In the genomic region with DNA sequence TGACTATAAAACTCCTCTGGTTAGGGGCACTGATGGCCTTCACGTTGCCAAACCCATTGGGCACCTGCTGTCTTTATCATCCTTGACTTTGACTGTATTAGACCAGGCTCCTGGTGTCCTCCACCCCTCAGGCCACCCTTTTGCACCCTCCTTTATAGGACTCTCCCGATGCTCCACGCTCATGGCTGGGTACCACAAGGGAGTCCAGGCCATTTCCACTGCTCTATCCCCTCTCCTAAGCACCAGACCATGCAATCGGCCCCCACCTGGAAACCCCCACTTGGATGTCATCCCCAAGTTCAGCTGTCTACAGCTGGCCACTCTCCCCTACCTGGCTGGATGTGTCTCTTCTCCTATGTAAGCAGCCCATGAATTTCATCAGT, we compare ENCODE assay signal across 25 cellular contexts.
A peak's percentile ranks its signal among the peaks of the same experiment; 100 is the strongest.
DNase-seq lines count a peak whose midpoint lies in the region; ATAC-seq and TF ChIP-seq lines count a peak whose summit lies in the region.
"Had no signal": no experiment of that assay in that cellular context is flagged by ENCODE, and none has a peak within 500 bp of the region (broad histone marks: within the 10 kb centered on the region; RNA-seq: fewer than 3 reads in every experiment).

No MANE protein-coding gene starts in this region.

- H3K4me3 Mint-ChIP-seq in stimulated activated naive CD8-positive, alpha-beta T cell treated with anti-CD3 and anti-CD28 coated beads, Interleukin-15, amount 100 ng/mL, for 72 hours = peak overlapping the region in 1 of 2 donors; percentile 21
- no peak overlapping the region for H3K4me3 Mint-ChIP-seq in activated CD4-positive, alpha-beta memory T cell treated with anti-CD3 and anti-CD28 coated beads for 36 hours

- peaks cover 53% of the 10 kb centered on the region for H3K27me3 Mint-ChIP-seq in stimulated activated naive CD8-positive, alpha-beta T cell treated with anti-CD3 and anti-CD28 coated beads, Interleukin-15, amount 100 ng/mL, for 72 hours
- peaks cover 19% of the 10 kb centered on the region for H3K27me3 Mint-ChIP-seq in activated CD4-positive, alpha-beta memory T cell treated with anti-CD3 and anti-CD28 coated beads for 36 hours

- intact Hi-C loops in activated CD4-positive, alpha-beta memory T cell treated with anti-CD3 and anti-CD28 coated beads for 36 hours (cut with micrococcal nuclease) = loop anchor here (1.0 to 5.0 kb wide), 5 partner anchors 11 to 279 kb away; no protein-coding TSS in a partner anchor
- intact Hi-C loops in dorsolateral prefrontal cortex (cut with DNase I) = no loop called here

- H3K27ac Mint-ChIP-seq in stimulated activated naive CD8-positive, alpha-beta T cell treated with anti-CD3 and anti-CD28 coated beads, Interleukin-15, amount 100 ng/mL, for 72 hours = peak overlapping the region; percentile 63 to 83
- peak overlapping the region; percentile 3 for H3K27ac Mint-ChIP-seq in activated CD4-positive, alpha-beta memory T cell treated with anti-CD3 and anti-CD28 coated beads for 36 hours
- H3K27ac Mint-ChIP-seq: activated T-helper 2 cell treated with anti-CD3 and anti-CD28 coated beads, Interferon-gamma antibody, Interleukin-2, Interleukin-4, amounts not matched to agents 10 μg/mL and 5 μg/mL and 100 μg/mL, durations not matched to agents 14 hours and 24 hours and 36 hours; progenitor cell of endocrine pancreas had no signal

- TF ChIP-seq CTCF in dorsolateral prefrontal cortex (IDR thresholded peaks at IDR 0.05 in 54 of 56, conservative IDR thresholded peaks at IDR 0.05 in 2 of 56; ENCODE audit: low read depth in 1 of 56, partially characterized antibody in 56 of 56) = no peak

- CTCF ChIA-PET in activated CD4-positive, alpha-beta memory T cell treated with anti-CD3 and anti-CD28 coated beads for 36 hours (lab: Charles Lee) = interaction anchor here (0.8 kb wide), 1 partner anchor 16 kb away, joined by 3 read pairs; no protein-coding TSS in a partner anchor

- H3K9me3 Mint-ChIP-seq in stimulated activated naive CD8-positive, alpha-beta T cell treated with anti-CD3 and anti-CD28 coated beads, Interleukin-15, amount 100 ng/mL, for 72 hours = peaks cover 4 to 9% of the 10 kb centered on the region in 2 donors
- no peaks in the 10 kb centered on the region for H3K9me3 Mint-ChIP-seq in activated CD4-positive, alpha-beta memory T cell treated with anti-CD3 and anti-CD28 coated beads for 36 hours

- no peaks in the 10 kb centered on the region for H3K36me3 Mint-ChIP-seq in activated CD4-positive, alpha-beta memory T cell treated with anti-CD3 and anti-CD28 coated beads for 36 hours

- no peak overlapping the region for H3K4me3 ChIP-seq in dorsolateral prefrontal cortex
- H3K4me3 ChIP-seq: ascending aorta, colonic mucosa, left ventricle myocardium inferior, MG63, right lobe of liver, spleen, transverse colon had no signal

- no peak overlapping the region for H3K27ac ChIP-seq in dorsolateral prefrontal cortex
- H3K27ac ChIP-seq: ascending aorta, colonic mucosa, left ventricle myocardium inferior, right lobe of liver, spleen, transverse colon had no signal

- POLR2A ChIA-PET in activated CD4-positive, alpha-beta memory T cell treated with anti-CD3 and anti-CD28 coated beads for 36 hours (lab: Charles Lee) = no interaction called here

- DNase-seq in stimulated activated naive CD8-positive, alpha-beta T cell treated with anti-CD3 and anti-CD28 coated beads, Interleukin-15, amount 100 ng/mL, for 72 hours = no peak
- DNase-seq in stimulated activated naive CD8-positive, alpha-beta T cell treated with anti-CD3 and anti-CD28 coated beads, Interleukin-15, Interleukin-2, amounts not matched to agents 100 U/mL and 50 U/mL, for 24 hours = no peak
- no peak for DNase-seq in activated CD4-positive, alpha-beta memory T cell treated with anti-CD3 and anti-CD28 coated beads for 36 hours
- DNase-seq in left lobe of liver (ENCODE audit: low spot score) = peak; percentile 16
- no peak for DNase-seq in dorsolateral prefrontal cortex
- DNase-seq in SKM-1 treated with dmso at 0.1 percent for 144 hours (lab: John Stamatoyannopoulos, UW; ENCODE audit: unreplicated experiment) = no peak
- DNase-seq in NCI-H2227 (lab: John Stamatoyannopoulos, UW; ENCODE audit: unreplicated experiment) = no peak
- DNase-seq: C1 segment of cervical spinal cord, colonic mucosa, COR-L47, glutamatergic neuron, left ventricle myocardium inferior, mesendoderm, MG63, NCI-H1105 treated with DMSO at 0.1 percent for 48 hours, NCI-H2029, NCI-H526 treated with DMSO at 0.1 percent for 48 hours, SHP77 treated with DMSO at 0.1 percent for 48 hours, T1000, transverse colon had no signal

- peaks cover 0 to 10% (median 0%) of the 10 kb centered on the region in 45 donors for H3K27me3 ChIP-seq in dorsolateral prefrontal cortex
- H3K27me3 ChIP-seq: ascending aorta, colonic mucosa, right lobe of liver, transverse colon had no signal

- no peak for ATAC-seq in stimulated activated naive CD8-positive, alpha-beta T cell treated with anti-CD3 and anti-CD28 coated beads, Interleukin-15, amount 100 ng/mL, for 72 hours
- no peak for ATAC-seq in stimulated activated naive CD8-positive, alpha-beta T cell treated with anti-CD3 and anti-CD28 coated beads, Interleukin-15, Interleukin-2, amounts not matched to agents 100 U/mL and 50 U/mL, for 24 hours
- no peak for ATAC-seq in left lobe of liver

- peaks cover 68% of the 10 kb centered on the region for H3K4me1 Mint-ChIP-seq in stimulated activated naive CD8-positive, alpha-beta T cell treated with anti-CD3 and anti-CD28 coated beads, Interleukin-15, amount 100 ng/mL, for 72 hours
- H3K4me1 Mint-ChIP-seq in activated CD4-positive, alpha-beta memory T cell treated with anti-CD3 and anti-CD28 coated beads for 36 hours (ENCODE audit: low read depth) = peaks cover 39% of the 10 kb centered on the region
